In genomic region chr11:72720047-72720446, GRCh38 we compare ENCODE assay signal across 9 cellular contexts. TPM values are rescaled to one million over a fixed set of nuclear protein-coding genes. Genes with fewer than 3 reads are reported as not detected.
A peak's percentile ranks its signal among the peaks of the same experiment; 100 is the strongest.
DNase-seq lines count a peak whose midpoint lies in the region; ATAC-seq, FAIRE-seq and TF ChIP-seq lines count a peak whose summit lies in the region.
"Had no signal": no experiment of that assay in that cellular context is flagged by ENCODE, and none has a peak within 500 bp of the region (broad histone marks: within the 10 kb centered on the region; RNA-seq: fewer than 3 reads in every experiment).

No MANE protein-coding gene starts in this region.

- TF ChIP-seq CTCF in AG09309 (IDR thresholded peaks at IDR 0.05; ENCODE audit: control insufficient read depth, insufficient read depth, low read depth, low read length, missing control alignments) (no peak), colonic mucosa (IDR thresholded peaks at IDR 0.05) (no peak)

- peak overlapping the region; percentile 86 for H3K27ac ChIP-seq in colonic mucosa

- peaks cover 0 to 19% (median 0%) of the 10 kb centered on the region in 3 donors for H3K36me3 Mint-ChIP-seq in naive thymus-derived CD8-positive, alpha-beta T cell

- H3K9me3 Mint-ChIP-seq in naive thymus-derived CD8-positive, alpha-beta T cell: no peaks in the 10 kb centered on the region

- H3K4me3 Mint-ChIP-seq in naive thymus-derived CD8-positive, alpha-beta T cell: peak overlapping the region; percentile 87 to 99 (median 96)

- H3K4me1 ChIP-seq in colonic mucosa: peaks cover 23% of the 10 kb centered on the region

- H3K9ac ChIP-seq in colonic mucosa (ENCODE audit: low read depth in 2 of 2, low read length in 2 of 2): peak overlapping the region; percentile 33 to 88

- DNase-seq in AG09309 (ENCODE audit: low read depth) (no peak), Kasumi-1 (lab: John Stamatoyannopoulos, UW) (peak; percentile 10 to 29), colonic mucosa (no peak), RCC 7860 (ENCODE audit: low spot score) (no peak), NCI-H1694 (lab: John Stamatoyannopoulos, UW) (no peak), H4 (ENCODE audit: low spot score) (no peak)
- DNase-seq in naive thymus-derived CD8-positive, alpha-beta T cell: no peak

- H3K27me3 Mint-ChIP-seq in naive thymus-derived CD8-positive, alpha-beta T cell: no peaks in the 10 kb centered on the region

- H3K4me1 Mint-ChIP-seq in naive thymus-derived CD8-positive, alpha-beta T cell: peaks cover 36 to 88% (median 72%) of the 10 kb centered on the region in 4 donors

- H3K4me3 ChIP-seq in AG09309 (ENCODE audit: control insufficient read depth, low read depth, low read length) (peak overlapping the region; percentile 65), colonic mucosa (peak overlapping the region; percentile 44)

- H3K9me3 ChIP-seq in colonic mucosa: no peaks in the 10 kb centered on the region

- H3K36me3 ChIP-seq in colonic mucosa: no peaks in the 10 kb centered on the region

- peak overlapping the region; percentile 86 to 99 (median 96) for H3K27ac Mint-ChIP-seq in naive thymus-derived CD8-positive, alpha-beta T cell

- no peaks in the 10 kb centered on the region for H3K27me3 ChIP-seq in colonic mucosa

- FAIRE-seq in RCC 7860 (lab: Jason Lieb, UNC): no peak
- FAIRE-seq: G401.6 had no signal

- POLR2A ChIA-PET in naive thymus-derived CD8-positive, alpha-beta T cell (lab: Charles Lee): interaction anchor here (0.6 to 6.0 kb wide), 4 partner anchors 18 to 458 kb away, joined by 3 to 49 read pairs (median 3); partner anchors contain the start of genes ATG16L2 and FCHSD2

- intact Hi-C loops in colonic mucosa (cut with DNase I): loop anchor here (5.0 kb wide), 1 partner anchor 457 kb away; no protein-coding TSS in a partner anchor

- ATAC-seq in naive thymus-derived CD8-positive, alpha-beta T cell: no peak
- no peak for ATAC-seq in HG02798 (IDR thresholded peaks at IDR 0.05; ENCODE audit: poor library complexity, unreplicated experiment)

RNA-seq across cellular contexts. Expression of gene ARAP1, which starts 32.2 kb away (rescaled TPM):
- 10 to 100 TPM; 70.4 to 89.8 TPM for total RNA-seq in colonic mucosa
- 100 to 1,000 TPM; 155 to 166 TPM for total RNA-seq in naive thymus-derived CD8-positive, alpha-beta T cell
- polyA plus RNA-seq in naive thymus-derived CD8-positive, alpha-beta T cell: 10 to 100 TPM; 14.7 to 40.0 (median 27.6) TPM
- total RNA-seq in H4 (2014; rRNA removed; shearing (Covaris generic)): 17.7 and 20.1 TPM in 2 replicates

RNA-seq across cellular contexts. Expression of gene PDE2A, which starts 45.8 kb away (rescaled TPM):
- total RNA-seq in colonic mucosa: 1 to 10 TPM; 5.6 to 8.9 TPM
- total RNA-seq in naive thymus-derived CD8-positive, alpha-beta T cell: 1 to 10 TPM; 1.2 to 1.9 TPM
- under 1 TPM in 2 of 3 donors, not detected in 1; 0.22 to 0.24 TPM for polyA plus RNA-seq in naive thymus-derived CD8-positive, alpha-beta T cell
- total RNA-seq in H4 (2014; rRNA removed; shearing (Covaris generic)): 2.6 and 3.0 TPM in 2 replicates

Comparison
In these comparisons a context has a peak if more than half of its experiments do, and no peak if none do; other contexts are left out.
1. DNase-seq: peak in Kasumi-1 (2 of 2); none in AG09309 (single experiment), colonic mucosa (single experiment), naive thymus-derived CD8-positive, alpha-beta T cell (0 of 10), RCC 7860 (single experiment), NCI-H1694 (single experiment) and H4 (single experiment).